In genomic region chr18:77081387-77081773, GRCh38 we compare ENCODE assay signal across 13 cellular contexts. TPM values are rescaled to one million over a fixed set of nuclear protein-coding genes. Genes with fewer than 3 reads are reported as not detected.
A peak's percentile ranks its signal among the peaks of the same experiment; 100 is the strongest.
DNase-seq lines count a peak whose midpoint lies in the region; ATAC-seq, FAIRE-seq and TF ChIP-seq lines count a peak whose summit lies in the region.
"Had no signal": no experiment of that assay in that cellular context is flagged by ENCODE, and none has a peak within 500 bp of the region (broad histone marks: within the 10 kb centered on the region; RNA-seq: fewer than 3 reads in every experiment).

No MANE protein-coding gene starts in this region.

- H3K27ac Mint-ChIP-seq in CD4-positive, alpha-beta memory T cell, result peak overlapping the region; percentile 43 to 85 (median 73)
- peak overlapping the region; percentile 60 for H3K27ac Mint-ChIP-seq in activated CD8-positive, alpha-beta T cell treated with anti-CD3 and anti-CD28 coated beads for 36 hours

- H3K4me1 ChIP-seq in CD4-positive, alpha-beta memory T cell (ENCODE audit: insufficient read depth, low read length), result peaks cover 77% of the 10 kb centered on the region
- H3K4me1 ChIP-seq: uterus had no signal

- H3K27me3 ChIP-seq in CD4-positive, alpha-beta memory T cell (ENCODE audit: insufficient read depth, low read length), result no peaks in the 10 kb centered on the region
- H3K27me3 ChIP-seq: uterus had no signal

- H3K4me1 Mint-ChIP-seq in CD4-positive, alpha-beta memory T cell, result peaks cover 60 to 99% (median 80%) of the 10 kb centered on the region in 4 donors
- peaks cover 68% of the 10 kb centered on the region for H3K4me1 Mint-ChIP-seq in activated CD8-positive, alpha-beta T cell treated with anti-CD3 and anti-CD28 coated beads for 36 hours (ENCODE audit: low read depth)

- H3K4me3 ChIP-seq in CD4-positive, alpha-beta memory T cell (ENCODE audit: low read length in 2 of 2), result no peak overlapping the region
- H3K4me3 ChIP-seq: uterus had no signal

- intact Hi-C loops in CD4-positive, alpha-beta memory T cell (cut with micrococcal nuclease), result loop anchor here (2.0 kb wide), 1 partner anchor 17 kb away; no protein-coding TSS in a partner anchor
- intact Hi-C loops in activated CD8-positive, alpha-beta T cell treated with anti-CD3 and anti-CD28 coated beads for 36 hours (cut with micrococcal nuclease), result no loop called here

- H3K27me3 Mint-ChIP-seq in CD4-positive, alpha-beta memory T cell, result no peaks in the 10 kb centered on the region
- no peaks in the 10 kb centered on the region for H3K27me3 Mint-ChIP-seq in activated CD8-positive, alpha-beta T cell treated with anti-CD3 and anti-CD28 coated beads for 36 hours

- H3K27ac ChIP-seq in CD4-positive, alpha-beta memory T cell (ENCODE audit: low read depth, low read length), result no peak overlapping the region
- H3K27ac ChIP-seq: KMS-11 had no signal

- H3K9me3 Mint-ChIP-seq in CD4-positive, alpha-beta memory T cell, result no peaks in the 10 kb centered on the region
- H3K9me3 Mint-ChIP-seq in activated CD8-positive, alpha-beta T cell treated with anti-CD3 and anti-CD28 coated beads for 36 hours, result no peaks in the 10 kb centered on the region
- H3K9me3 Mint-ChIP-seq: neural crest cell had no signal

- POLR2A ChIA-PET in CD4-positive, alpha-beta memory T cell (lab: Charles Lee; ENCODE audit: partially characterized antibody), result no interaction called here
- POLR2A ChIA-PET in activated CD8-positive, alpha-beta T cell treated with anti-CD3 and anti-CD28 coated beads for 36 hours (lab: Charles Lee), result interaction anchor here (0.6 to 1.0 kb wide), 2 partner anchors 11 to 21 kb away, joined by 3 read pairs; no protein-coding TSS in a partner anchor

- FAIRE-seq in urothelium cell line (lab: Jason Lieb, UNC), result no peak

- H3K36me3 ChIP-seq in CD4-positive, alpha-beta memory T cell (ENCODE audit: insufficient read depth, low read length), result peaks cover 13% of the 10 kb centered on the region
- H3K36me3 ChIP-seq: uterus had no signal

- no peaks in the 10 kb centered on the region for H3K9me3 ChIP-seq in CD4-positive, alpha-beta memory T cell (ENCODE audit: control insufficient read depth in 1 of 2, low read length in 2 of 2)
- H3K9me3 ChIP-seq: uterus had no signal

- in situ Hi-C loops in KBM-7 (cut with MboI; ENCODE audit: low pct_unique_long_range_greater_than_20kb, low sequenced_read_pairs), result no loop called here

- DNase-seq in CD4-positive, alpha-beta memory T cell, result no peak
- peak; percentile 81 for DNase-seq in KBM-7
- DNase-seq in activated CD8-positive, alpha-beta T cell treated with anti-CD3 and anti-CD28 coated beads for 36 hours, result no peak
- DNase-seq in medulla oblongata (ENCODE audit: extremely low spot score), result peak; percentile 65
- DNase-seq in urothelium cell line (ENCODE audit: low spot score), result no peak
- no peak for DNase-seq in NCI-H1694 (lab: John Stamatoyannopoulos, UW)
- DNase-seq: NCI-H748 treated with DMSO at 0.1 percent for 48 hours; stimulated activated CD4-positive, alpha-beta T cell treated with anti-CD3 and anti-CD28 coated beads, Interleukin-4, amount 100 ng/mL, for 4 hours; uterus had no signal

- no peak for TF ChIP-seq CTCF in activated CD8-positive, alpha-beta T cell treated with anti-CD3 and anti-CD28 coated beads for 36 hours (IDR thresholded peaks at IDR 0.05)

- peak overlapping the region in 5 of 8 donors; percentile 49 to 83 (median 67) for H3K4me3 Mint-ChIP-seq in CD4-positive, alpha-beta memory T cell
- H3K4me3 Mint-ChIP-seq in activated CD8-positive, alpha-beta T cell treated with anti-CD3 and anti-CD28 coated beads for 36 hours, result no peak overlapping the region
- H3K4me3 Mint-ChIP-seq: neural crest cell had no signal

- peaks cover 28 to 45% of the 10 kb centered on the region in 2 donors for H3K36me3 Mint-ChIP-seq in CD4-positive, alpha-beta memory T cell
- peaks cover 39% of the 10 kb centered on the region for H3K36me3 Mint-ChIP-seq in activated CD8-positive, alpha-beta T cell treated with anti-CD3 and anti-CD28 coated beads for 36 hours (ENCODE audit: low read depth)

- no peak for ATAC-seq in activated CD8-positive, alpha-beta T cell treated with anti-CD3 and anti-CD28 coated beads for 36 hours
- ATAC-seq in GM18858 (IDR thresholded peaks at IDR 0.05; ENCODE audit: unreplicated experiment), result no peak
- no peak for ATAC-seq in HG02981 (IDR thresholded peaks at IDR 0.05; ENCODE audit: unreplicated experiment)

- CTCF ChIA-PET in CD4-positive, alpha-beta memory T cell (lab: Charles Lee; ENCODE audit: partially characterized antibody), result interaction anchor here (2.0 kb wide), 1 partner anchor 15 kb away, joined by 7 read pairs; no protein-coding TSS in a partner anchor
- CTCF ChIA-PET in activated CD8-positive, alpha-beta T cell treated with anti-CD3 and anti-CD28 coated beads for 36 hours (lab: Charles Lee), result no interaction called here

RNA-seq across cellular contexts. Expression of gene MBP, which starts 51.2 kb away (rescaled TPM):
- 100 to 1,000 TPM; 179 to 187 TPM for total RNA-seq in CD4-positive, alpha-beta memory T cell
- 100 to 1,000 TPM in 1 of 2 donors, 10 to 100 TPM in 1; 92.2 to 119 TPM for polyA plus RNA-seq in CD4-positive, alpha-beta memory T cell
- total RNA-seq in activated CD8-positive, alpha-beta T cell treated with anti-CD3 and anti-CD28 coated beads for 36 hours, result 10 to 100 TPM; 39.9 to 41.5 TPM

Comparison
In these comparisons a context has a peak if more than half of its experiments do, and no peak if none do; other contexts are left out.
1. DNase-seq: peak in KBM-7 (single experiment) and medulla oblongata (single experiment); none in CD4-positive, alpha-beta memory T cell (0 of 5), activated CD8-positive, alpha-beta T cell treated with anti-CD3 and anti-CD28 coated beads for 36 hours (single experiment), urothelium cell line (single experiment) and NCI-H1694 (single experiment).
2. RNA of gene MBP, which starts 51.2 kb away (total RNA-seq): 179 to 187 TPM in CD4-positive, alpha-beta memory T cell; 39.9 to 41.5 TPM in activated CD8-positive, alpha-beta T cell treated with anti-CD3 and anti-CD28 coated beads for 36 hours; every median in the first group is over 4 times any median in the second.